Comparison of ENCODE assay signal across 8 cellular contexts in the genomic region with DNA sequence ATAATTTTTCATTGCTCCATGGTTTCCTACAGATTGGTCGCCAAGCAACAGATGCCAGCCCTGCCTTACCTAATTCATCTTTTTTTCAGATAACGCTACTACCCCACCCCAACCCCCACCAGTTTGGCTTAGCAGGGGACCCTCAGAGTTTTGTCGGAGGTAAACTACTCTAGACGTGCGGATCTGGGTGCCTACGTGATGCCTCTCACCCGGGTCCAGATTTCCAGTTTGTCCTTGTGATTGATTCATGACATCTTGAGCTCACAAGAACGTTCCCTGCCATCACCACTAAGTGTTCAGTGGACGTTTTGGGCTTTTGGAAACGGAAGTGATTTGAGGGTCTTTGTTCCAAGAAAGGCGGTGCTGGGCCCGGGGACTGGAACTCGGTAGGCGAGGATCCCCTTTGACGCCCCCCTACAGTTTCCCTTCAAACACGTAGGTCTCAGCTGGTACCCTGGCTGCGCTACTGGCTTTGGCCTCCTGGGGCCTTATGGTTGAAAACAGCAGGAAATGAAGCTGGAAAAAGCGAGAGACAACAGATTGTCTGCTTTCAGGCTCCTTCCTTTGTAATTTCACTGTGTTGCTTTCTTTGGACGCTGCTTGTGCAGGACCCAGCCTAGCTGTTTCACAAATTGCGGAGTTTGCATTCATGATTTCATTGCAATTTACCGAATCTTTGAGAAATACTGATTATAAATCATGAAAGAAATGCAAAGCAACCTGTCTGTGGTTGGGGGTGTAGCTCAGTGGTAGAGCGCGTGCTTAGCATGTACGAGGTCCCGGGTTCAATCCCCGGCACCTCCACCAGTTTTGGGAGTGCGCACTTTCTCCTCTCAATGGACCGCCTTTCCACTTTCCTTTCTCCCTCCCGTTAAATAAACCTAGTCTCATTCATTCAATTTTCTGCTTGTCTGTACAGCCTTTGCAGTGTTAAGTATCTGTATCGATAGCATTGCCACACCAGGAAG.
DNase-seq lines count a peak whose midpoint lies in the region; ATAC-seq and TF ChIP-seq lines count a peak whose summit lies in the region.

No MANE protein-coding gene starts in this region.

- H3K27me3 Mint-ChIP-seq in MCF 10A (ENCODE audit: insufficient read depth, unreplicated experiment): no peaks in the 10 kb centered on the region

- 1 to 11% methylated on average over 17 to 21 of the region's 30 CpGs for WGBS in mesodermal cell (ENCODE audit: insufficient coverage in 2 of 2), 2 experiments

- H3K27me3 ChIP-seq in breast epithelium (peaks cover 0 to 58% of the 10 kb centered on the region in 2 donors), KMS-11 (ENCODE audit: insufficient read depth, low read depth) (no peaks in the 10 kb centered on the region), RWPE2 (ENCODE audit: insufficient read depth, poor library complexity, severe bottlenecking) (peaks cover 7% of the 10 kb centered on the region)

- H3K9ac ChIP-seq in KMS-11: no peak overlapping the region

- no peaks in the 10 kb centered on the region for H4K20me1 ChIP-seq in KMS-11 (ENCODE audit: insufficient read depth)

- peak overlapping the region; percentile 78 for H2AFZ ChIP-seq in KMS-11 (ENCODE audit: low read depth)

- DNase-seq in MCF 10A (ENCODE audit: unreplicated experiment) (peak; percentile 78), breast epithelium (ENCODE audit: low spot score in 2 of 2) (no peak), RWPE2 (ENCODE audit: low spot score) (no peak), caudate nucleus (lab: John Stamatoyannopoulos, UW) (peak in 48 of 61 donors; percentile 1 to 78 (median 45))

- peak overlapping the region; percentile 32 for H3K27ac Mint-ChIP-seq in MCF 10A (ENCODE audit: low read depth, unreplicated experiment)

- H3K36me3 ChIP-seq in breast epithelium (no peaks in the 10 kb centered on the region), KMS-11 (ENCODE audit: insufficient read depth) (no peaks in the 10 kb centered on the region), RWPE2 (ENCODE audit: low read depth) (no peaks in the 10 kb centered on the region), mesodermal cell (ENCODE audit: control insufficient read depth, insufficient read depth, low read length) (no peaks in the 10 kb centered on the region)

- CTCF ChIA-PET in MCF 10A (lab: Yijun Ruan, JAX): interaction anchor here (0.7 to 1.4 kb wide), 2 partner anchors 64 to 957 kb away, joined by 3 to 4 read pairs; no protein-coding TSS in a partner anchor

- ATAC-seq in RWPE2 (ENCODE audit: low read depth) (peak; percentile 94), HG03442 (IDR thresholded peaks at IDR 0.05; ENCODE audit: unreplicated experiment) (no peak), HG03571 (IDR thresholded peaks at IDR 0.05; ENCODE audit: unreplicated experiment) (no peak)

- H3K4me3 Mint-ChIP-seq in MCF 10A (ENCODE audit: unreplicated experiment): peak overlapping the region; percentile 70

- no TSS peak for BruUV-seq in MCF 10A (replicated peaks; lab: Mats Ljungman, UMichigan)

- POLR2A ChIA-PET in MCF 10A (lab: Yijun Ruan, JAX): interaction anchor here (0.6 to 2.4 kb wide), 8 partner anchors 10 to 501 kb away, joined by 3 to 19 read pairs (median 5); a partner anchor contains a TSS

- peak overlapping the region; percentile 34; the same call in 1 of the 2 replicates for H3K4me2 ChIP-seq in KMS-11

- H3K4me3 ChIP-seq in breast epithelium (peak overlapping the region in 1 of 3 donors; percentile 21), KMS-11 (IDR thresholded peaks at IDR 0.05; ENCODE audit: insufficient read depth, low read depth, low read length) (no peak overlapping the region), RWPE2 (ENCODE audit: severe bottlenecking) (peak overlapping the region; percentile 45), mesodermal cell (ENCODE audit: extremely low read depth, insufficient read depth, low read length, poor library complexity, severe bottlenecking) (peak overlapping the region; percentile 53)

- intact Hi-C loops in MCF 10A (cut with micrococcal nuclease) (loop anchor here (1.0 to 10.0 kb wide), 3 partner anchors 18 to 198 kb away; no protein-coding TSS in a partner anchor), breast epithelium (cut with DNase I; ENCODE audit: low total_unique reads) (no loop called here)

- no peaks in the 10 kb centered on the region for H3K9me3 Mint-ChIP-seq in MCF 10A (ENCODE audit: unreplicated experiment)

- no peaks in the 10 kb centered on the region for H3K79me2 ChIP-seq in KMS-11 (ENCODE audit: insufficient read depth, low read depth)

- no peaks in the 10 kb centered on the region for H3K9me3 ChIP-seq in breast epithelium
- no peaks in the 10 kb centered on the region for H3K9me3 ChIP-seq in RWPE2 (ENCODE audit: severe bottlenecking)
- H3K9me3 ChIP-seq in mesodermal cell (ENCODE audit: control insufficient read depth, low read length): no peaks in the 10 kb centered on the region

- TF ChIP-seq CTCF in MCF 10A (IDR thresholded peaks at IDR 0.05; ENCODE audit: unreplicated experiment) (peak; percentile 54), breast epithelium (IDR thresholded peaks at IDR 0.05) (peak in 1 of 3 donors; percentile 10), KMS-11 (conservative IDR thresholded peaks at IDR 0.05; ENCODE audit: low read depth, low read length) (peak; percentile 63), RWPE2 (IDR thresholded peaks at IDR 0.05; ENCODE audit: poor library complexity, severe bottlenecking) (peak; percentile 48)

- H3K4me1 Mint-ChIP-seq in MCF 10A (ENCODE audit: insufficient read depth, unreplicated experiment): peaks cover 6% of the 10 kb centered on the region

- no peak for TF ChIP-seq POLR2A in breast epithelium (IDR thresholded peaks at IDR 0.05)

- H3K27ac ChIP-seq in breast epithelium (no peak overlapping the region), KMS-11 (peak overlapping the region; percentile 37), RWPE2 (ENCODE audit: poor library complexity, severe bottlenecking) (no peak overlapping the region), caudate nucleus (ENCODE audit: low read depth, low read length) (peak overlapping the region; percentile 82), mesodermal cell (ENCODE audit: low read depth, low read length, severe bottlenecking) (peak overlapping the region; percentile 72)

- H3K4me1 ChIP-seq in breast epithelium: no peaks in the 10 kb centered on the region
- H3K4me1 ChIP-seq in KMS-11 (ENCODE audit: low read depth, poor library complexity, severe bottlenecking): peaks cover 4% of the 10 kb centered on the region
- H3K4me1 ChIP-seq in RWPE2 (ENCODE audit: insufficient read depth, poor library complexity, severe bottlenecking): no peaks in the 10 kb centered on the region
- peaks cover 5% of the 10 kb centered on the region for H3K4me1 ChIP-seq in mesodermal cell (ENCODE audit: control insufficient read depth, insufficient read depth, low read length, poor library complexity, severe bottlenecking)

- H3K36me3 Mint-ChIP-seq in MCF 10A (ENCODE audit: insufficient read depth, unreplicated experiment): peaks cover 9% of the 10 kb centered on the region

Comparison
In these comparisons a context has a peak if more than half of its experiments do, and no peak if none do; other contexts are left out.
1. DNase-seq: peak in MCF 10A (single experiment) and caudate nucleus (48 of 61); none in breast epithelium (0 of 2) and RWPE2 (single experiment).
2. H3K27ac ChIP-seq: peak in KMS-11 (single experiment), caudate nucleus (single experiment) and mesodermal cell (single experiment); none in breast epithelium (0 of 2) and RWPE2 (single experiment).